Comparison of ENCODE assay signal across 1 cellular context in the genomic region with DNA sequence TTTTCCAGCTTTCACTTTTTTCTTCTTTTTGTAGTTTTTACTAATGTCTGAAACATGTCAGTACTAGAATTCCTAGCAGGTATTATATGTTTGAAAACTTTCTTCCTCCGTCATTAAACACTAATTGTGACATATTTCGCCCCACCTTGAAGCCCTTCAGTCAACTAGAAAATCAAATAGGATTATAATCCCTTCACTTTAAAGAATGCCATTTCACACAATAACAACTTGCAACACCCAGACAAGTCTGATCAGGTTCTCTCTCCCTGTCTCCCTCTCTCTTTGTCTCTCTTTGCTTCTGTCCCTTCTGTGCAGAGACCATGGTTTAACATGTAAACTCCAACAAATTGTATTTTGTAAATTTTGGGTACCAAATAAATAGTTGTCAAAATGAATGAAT.
TF ChIP-seq lines count a peak whose summit lies in the region.

No MANE protein-coding gene starts in this region.

TF ChIP-seq in SK-N-SH treated with all-trans-retinoic acid at 6 μM for 48 hours, 23 proteins besides CTCF, POLR2A, EP300 and RAD21 (continued from another document):
- TF ChIP-seq, protein P1, sequence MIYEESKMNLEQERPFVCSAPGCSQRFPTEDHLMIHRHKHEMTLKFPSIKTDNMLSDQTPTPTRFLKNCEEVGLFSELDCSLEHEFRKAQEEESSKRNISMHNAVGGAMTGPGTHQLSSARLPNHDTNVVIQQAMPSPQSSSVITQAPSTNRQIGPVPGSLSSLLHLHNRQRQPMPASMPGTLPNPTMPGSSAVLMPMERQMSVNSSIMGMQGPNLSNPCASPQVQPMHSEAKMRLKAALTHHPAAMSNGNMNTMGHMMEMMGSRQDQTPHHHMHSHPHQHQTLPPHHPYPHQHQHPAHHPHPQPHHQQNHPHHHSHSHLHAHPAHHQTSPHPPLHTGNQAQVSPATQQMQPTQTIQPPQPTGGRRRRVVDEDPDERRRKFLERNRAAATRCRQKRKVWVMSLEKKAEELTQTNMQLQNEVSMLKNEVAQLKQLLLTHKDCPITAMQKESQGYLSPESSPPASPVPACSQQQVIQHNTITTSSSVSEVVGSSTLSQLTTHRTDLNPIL (CRISPR knock-in tag; IDR thresholded peaks at IDR 0.05; ENCODE audit: low read depth): no peak
- TF ChIP-seq ARNTL (CRISPR knock-in tag; IDR thresholded peaks at IDR 0.05; ENCODE audit: borderline replicate concordance, low read depth) (no peak), BACH2 (CRISPR knock-in tag; IDR thresholded peaks at IDR 0.05; ENCODE audit: borderline replicate concordance) (no peak), TCF4 (CRISPR knock-in tag; IDR thresholded peaks at IDR 0.05; ENCODE audit: borderline replicate concordance) (no peak)
- TF ChIP-seq, protein P2, sequence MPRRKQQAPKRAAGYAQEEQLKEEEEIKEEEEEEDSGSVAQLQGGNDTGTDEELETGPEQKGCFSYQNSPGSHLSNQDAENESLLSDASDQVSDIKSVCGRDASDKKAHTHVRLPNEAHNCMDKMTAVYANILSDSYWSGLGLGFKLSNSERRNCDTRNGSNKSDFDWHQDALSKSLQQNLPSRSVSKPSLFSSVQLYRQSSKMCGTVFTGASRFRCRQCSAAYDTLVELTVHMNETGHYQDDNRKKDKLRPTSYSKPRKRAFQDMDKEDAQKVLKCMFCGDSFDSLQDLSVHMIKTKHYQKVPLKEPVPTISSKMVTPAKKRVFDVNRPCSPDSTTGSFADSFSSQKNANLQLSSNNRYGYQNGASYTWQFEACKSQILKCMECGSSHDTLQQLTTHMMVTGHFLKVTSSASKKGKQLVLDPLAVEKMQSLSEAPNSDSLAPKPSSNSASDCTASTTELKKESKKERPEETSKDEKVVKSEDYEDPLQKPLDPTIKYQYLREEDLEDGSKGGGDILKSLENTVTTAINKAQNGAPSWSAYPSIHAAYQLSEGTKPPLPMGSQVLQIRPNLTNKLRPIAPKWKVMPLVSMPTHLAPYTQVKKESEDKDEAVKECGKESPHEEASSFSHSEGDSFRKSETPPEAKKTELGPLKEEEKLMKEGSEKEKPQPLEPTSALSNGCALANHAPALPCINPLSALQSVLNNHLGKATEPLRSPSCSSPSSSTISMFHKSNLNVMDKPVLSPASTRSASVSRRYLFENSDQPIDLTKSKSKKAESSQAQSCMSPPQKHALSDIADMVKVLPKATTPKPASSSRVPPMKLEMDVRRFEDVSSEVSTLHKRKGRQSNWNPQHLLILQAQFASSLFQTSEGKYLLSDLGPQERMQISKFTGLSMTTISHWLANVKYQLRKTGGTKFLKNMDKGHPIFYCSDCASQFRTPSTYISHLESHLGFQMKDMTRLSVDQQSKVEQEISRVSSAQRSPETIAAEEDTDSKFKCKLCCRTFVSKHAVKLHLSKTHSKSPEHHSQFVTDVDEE (CRISPR knock-in tag; IDR thresholded peaks at IDR 0.05): no peak
- TF ChIP-seq, protein P3, sequence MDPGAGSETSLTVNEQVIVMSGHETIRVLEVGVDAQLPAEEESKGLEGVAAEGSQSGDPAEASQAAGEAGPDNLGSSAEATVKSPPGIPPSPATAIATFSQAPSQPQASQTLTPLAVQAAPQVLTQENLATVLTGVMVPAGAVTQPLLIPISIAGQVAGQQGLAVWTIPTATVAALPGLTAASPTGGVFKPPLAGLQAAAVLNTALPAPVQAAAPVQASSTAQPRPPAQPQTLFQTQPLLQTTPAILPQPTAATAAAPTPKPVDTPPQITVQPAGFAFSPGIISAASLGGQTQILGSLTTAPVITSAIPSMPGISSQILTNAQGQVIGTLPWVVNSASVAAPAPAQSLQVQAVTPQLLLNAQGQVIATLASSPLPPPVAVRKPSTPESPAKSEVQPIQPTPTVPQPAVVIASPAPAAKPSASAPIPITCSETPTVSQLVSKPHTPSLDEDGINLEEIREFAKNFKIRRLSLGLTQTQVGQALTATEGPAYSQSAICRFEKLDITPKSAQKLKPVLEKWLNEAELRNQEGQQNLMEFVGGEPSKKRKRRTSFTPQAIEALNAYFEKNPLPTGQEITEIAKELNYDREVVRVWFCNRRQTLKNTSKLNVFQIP (CRISPR knock-in tag; IDR thresholded peaks at IDR 0.05; ENCODE audit: borderline replicate concordance, low read depth): no peak
- TF ChIP-seq, protein P4, sequence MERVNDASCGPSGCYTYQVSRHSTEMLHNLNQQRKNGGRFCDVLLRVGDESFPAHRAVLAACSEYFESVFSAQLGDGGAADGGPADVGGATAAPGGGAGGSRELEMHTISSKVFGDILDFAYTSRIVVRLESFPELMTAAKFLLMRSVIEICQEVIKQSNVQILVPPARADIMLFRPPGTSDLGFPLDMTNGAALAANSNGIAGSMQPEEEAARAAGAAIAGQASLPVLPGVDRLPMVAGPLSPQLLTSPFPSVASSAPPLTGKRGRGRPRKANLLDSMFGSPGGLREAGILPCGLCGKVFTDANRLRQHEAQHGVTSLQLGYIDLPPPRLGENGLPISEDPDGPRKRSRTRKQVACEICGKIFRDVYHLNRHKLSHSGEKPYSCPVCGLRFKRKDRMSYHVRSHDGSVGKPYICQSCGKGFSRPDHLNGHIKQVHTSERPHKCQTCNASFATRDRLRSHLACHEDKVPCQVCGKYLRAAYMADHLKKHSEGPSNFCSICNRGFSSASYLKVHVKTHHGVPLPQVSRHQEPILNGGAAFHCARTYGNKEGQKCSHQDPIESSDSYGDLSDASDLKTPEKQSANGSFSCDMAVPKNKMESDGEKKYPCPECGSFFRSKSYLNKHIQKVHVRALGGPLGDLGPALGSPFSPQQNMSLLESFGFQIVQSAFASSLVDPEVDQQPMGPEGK (CRISPR knock-in tag; IDR thresholded peaks at IDR 0.05; ENCODE audit: borderline replicate concordance): no peak
